Comparison of ENCODE assay signal across 8 cellular contexts in genomic region chr1:75316230-75316629, GRCh38.
"Had no signal": no experiment of that assay in that cellular context is flagged by ENCODE, and none has a peak within 500 bp of the region (broad histone marks: within the 10 kb centered on the region; RNA-seq: fewer than 3 reads in every experiment).

No MANE protein-coding gene starts in this region.

- H3K4me2 ChIP-seq: KMS-11 had no signal

- ATAC-seq: HepG2, K562 had no signal

- FAIRE-seq: HepG2, HTR-8/SVneo, K562 had no signal

- H3K27ac ChIP-seq: HL-60, KMS-11 had no signal

- H3K4me3 ChIP-seq: K562 had no signal

- DNase-seq: IMR-90, KBM-7, KG1 had no signal

- H3K9ac ChIP-seq: KMS-11 had no signal
